Comparison of ENCODE assay signal across 9 cellular contexts in the genomic region with DNA sequence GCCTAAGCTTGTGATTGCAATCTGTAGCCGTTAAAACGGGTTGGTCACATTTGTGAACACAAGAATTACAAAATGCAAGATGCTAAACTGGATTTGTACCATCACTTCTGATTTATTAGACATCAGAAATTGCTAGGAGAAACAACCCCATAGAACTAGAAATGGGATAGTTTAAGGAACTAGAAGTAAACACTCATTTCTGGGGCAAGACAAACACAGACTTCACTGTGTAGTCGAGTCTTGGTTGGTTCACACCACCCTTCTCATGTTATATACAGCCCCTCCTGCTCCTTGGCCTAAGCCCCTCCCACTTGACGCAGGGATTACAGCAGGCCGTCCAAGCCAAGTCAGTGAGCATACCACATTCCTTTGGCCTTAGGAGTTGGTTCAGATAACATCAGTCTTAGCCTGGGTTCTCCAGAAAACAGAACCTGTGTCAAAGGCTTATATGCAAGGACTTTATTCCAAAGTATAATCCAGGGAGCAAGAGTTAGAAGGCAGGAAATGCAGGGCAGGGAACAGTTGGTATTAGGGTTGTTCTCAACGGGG. TPM values are rescaled to one million over a fixed set of nuclear protein-coding genes. Genes with fewer than 3 reads are reported as not detected.
DNase-seq lines count a peak whose midpoint lies in the region; ATAC-seq and TF ChIP-seq lines count a peak whose summit lies in the region.
"Had no signal": no experiment of that assay in that cellular context is flagged by ENCODE, and none has a peak within 500 bp of the region (broad histone marks: within the 10 kb centered on the region; RNA-seq: fewer than 3 reads in every experiment).

No MANE protein-coding gene starts in this region.

- peak; percentile 33 for DNase-seq in HS-27A (ENCODE audit: low read depth)
- peak; percentile 20 for DNase-seq in WTC11 (ENCODE audit: low spot score)
- peak; percentile 74 to 89 for DNase-seq in foreskin keratinocyte
- peak; percentile 8 to 19 for DNase-seq in thyroid gland
- no peak for DNase-seq in effector CD4-positive, alpha-beta T cell
- DNase-seq: effector memory CD8-positive, alpha-beta T cell had no signal

- POLR2A ChIA-PET in WTC11 (lab: Charles Lee): no interaction called here

- no peak overlapping the region for H3K4me3 Mint-ChIP-seq in WTC11
- H3K4me3 Mint-ChIP-seq: effector memory CD8-positive, alpha-beta T cell had no signal

- H3K4me1 ChIP-seq in foreskin keratinocyte: peaks cover 14% of the 10 kb centered on the region
- H3K4me1 ChIP-seq in thyroid gland: no peaks in the 10 kb centered on the region
- H3K4me1 ChIP-seq: right atrium auricular region had no signal

- H3K27ac Mint-ChIP-seq in WTC11: no peak overlapping the region
- H3K27ac Mint-ChIP-seq: effector memory CD8-positive, alpha-beta T cell had no signal

- no peak overlapping the region for H3K4me3 ChIP-seq in thyroid gland (replicated peaks in 1 of 3)
- H3K4me3 ChIP-seq: right atrium auricular region had no signal

- peaks cover 10% of the 10 kb centered on the region for H3K9me3 Mint-ChIP-seq in WTC11
- H3K9me3 Mint-ChIP-seq: effector memory CD8-positive, alpha-beta T cell had no signal

- 0 out of 2 replicates have a peak, but pooled peaks cover 3% of the 10 kb centered on the region for H3K4me1 Mint-ChIP-seq in WTC11

- no peaks in the 10 kb centered on the region for H3K9me3 ChIP-seq in thyroid gland
- H3K9me3 ChIP-seq: right atrium auricular region had no signal

- H3K27ac ChIP-seq in foreskin keratinocyte (peak overlapping the region; percentile 36), thyroid gland (no peak overlapping the region)

- intact Hi-C loops in thyroid gland (cut with DNase I): no loop called here

- no peaks in the 10 kb centered on the region for H3K36me3 ChIP-seq in thyroid gland

- CTCF ChIA-PET in WTC11 (lab: Charles Lee): interaction anchor here (1.4 kb wide), 1 partner anchor 13 kb away, joined by 6 read pairs; a partner anchor contains a TSS

- H3K36me3 Mint-ChIP-seq in WTC11: no peaks in the 10 kb centered on the region

- no peak for TF ChIP-seq POLR2A in thyroid gland (IDR thresholded peaks at IDR 0.05)

- H3K27me3 ChIP-seq in foreskin keratinocyte (no peaks in the 10 kb centered on the region), thyroid gland (no peaks in the 10 kb centered on the region)
- H3K27me3 ChIP-seq: right atrium auricular region had no signal

- 44 to 46% methylated on average over 6 of the region's 6 CpGs for WGBS in thyroid gland, 2 donors

- TF ChIP-seq CTCF in WTC11 (IDR thresholded peaks at IDR 0.05) (no peak), foreskin keratinocyte (conservative IDR thresholded peaks at IDR 0.05) (no peak), thyroid gland (IDR thresholded peaks at IDR 0.05) (no peak)

- H3K27me3 Mint-ChIP-seq in WTC11 (ENCODE audit: low read depth): peaks cover 4% of the 10 kb centered on the region; the same call in 1 of the 2 replicates

- ATAC-seq in WTC11 (peak; percentile 93), foreskin keratinocyte (peak; percentile 92), GM19397 (IDR thresholded peaks at IDR 0.05; ENCODE audit: unreplicated experiment) (no peak), HG03135 (IDR thresholded peaks at IDR 0.05; ENCODE audit: unreplicated experiment) (no peak)
- ATAC-seq: effector memory CD8-positive, alpha-beta T cell had no signal

TF ChIP-seq in WTC11, 78 proteins besides CTCF, POLR2A, EP300 and RAD21 (continues in another document):
- TF ChIP-seq, protein P1, sequence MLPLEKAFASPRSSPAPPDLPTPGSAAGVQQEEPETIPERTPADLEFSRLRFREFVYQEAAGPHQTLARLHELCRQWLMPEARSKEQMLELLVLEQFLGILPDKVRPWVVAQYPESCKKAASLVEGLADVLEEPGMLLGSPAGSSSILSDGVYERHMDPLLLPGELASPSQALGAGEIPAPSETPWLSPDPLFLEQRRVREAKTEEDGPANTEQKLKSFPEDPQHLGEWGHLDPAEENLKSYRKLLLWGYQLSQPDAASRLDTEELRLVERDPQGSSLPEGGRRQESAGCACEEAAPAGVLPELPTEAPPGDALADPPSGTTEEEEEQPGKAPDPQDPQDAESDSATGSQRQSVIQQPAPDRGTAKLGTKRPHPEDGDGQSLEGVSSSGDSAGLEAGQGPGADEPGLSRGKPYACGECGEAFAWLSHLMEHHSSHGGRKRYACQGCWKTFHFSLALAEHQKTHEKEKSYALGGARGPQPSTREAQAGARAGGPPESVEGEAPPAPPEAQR (CRISPR knock-in tag; IDR thresholded peaks at IDR 0.05): no peak
- TF ChIP-seq, protein P2, sequence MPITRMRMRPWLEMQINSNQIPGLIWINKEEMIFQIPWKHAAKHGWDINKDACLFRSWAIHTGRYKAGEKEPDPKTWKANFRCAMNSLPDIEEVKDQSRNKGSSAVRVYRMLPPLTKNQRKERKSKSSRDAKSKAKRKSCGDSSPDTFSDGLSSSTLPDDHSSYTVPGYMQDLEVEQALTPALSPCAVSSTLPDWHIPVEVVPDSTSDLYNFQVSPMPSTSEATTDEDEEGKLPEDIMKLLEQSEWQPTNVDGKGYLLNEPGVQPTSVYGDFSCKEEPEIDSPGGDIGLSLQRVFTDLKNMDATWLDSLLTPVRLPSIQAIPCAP (CRISPR knock-in tag; IDR thresholded peaks at IDR 0.05): no peak
- TF ChIP-seq, protein P3, sequence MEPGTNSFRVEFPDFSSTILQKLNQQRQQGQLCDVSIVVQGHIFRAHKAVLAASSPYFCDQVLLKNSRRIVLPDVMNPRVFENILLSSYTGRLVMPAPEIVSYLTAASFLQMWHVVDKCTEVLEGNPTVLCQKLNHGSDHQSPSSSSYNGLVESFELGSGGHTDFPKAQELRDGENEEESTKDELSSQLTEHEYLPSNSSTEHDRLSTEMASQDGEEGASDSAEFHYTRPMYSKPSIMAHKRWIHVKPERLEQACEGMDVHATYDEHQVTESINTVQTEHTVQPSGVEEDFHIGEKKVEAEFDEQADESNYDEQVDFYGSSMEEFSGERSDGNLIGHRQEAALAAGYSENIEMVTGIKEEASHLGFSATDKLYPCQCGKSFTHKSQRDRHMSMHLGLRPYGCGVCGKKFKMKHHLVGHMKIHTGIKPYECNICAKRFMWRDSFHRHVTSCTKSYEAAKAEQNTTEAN (CRISPR knock-in tag; IDR thresholded peaks at IDR 0.05): no peak
- TF ChIP-seq, protein P4, sequence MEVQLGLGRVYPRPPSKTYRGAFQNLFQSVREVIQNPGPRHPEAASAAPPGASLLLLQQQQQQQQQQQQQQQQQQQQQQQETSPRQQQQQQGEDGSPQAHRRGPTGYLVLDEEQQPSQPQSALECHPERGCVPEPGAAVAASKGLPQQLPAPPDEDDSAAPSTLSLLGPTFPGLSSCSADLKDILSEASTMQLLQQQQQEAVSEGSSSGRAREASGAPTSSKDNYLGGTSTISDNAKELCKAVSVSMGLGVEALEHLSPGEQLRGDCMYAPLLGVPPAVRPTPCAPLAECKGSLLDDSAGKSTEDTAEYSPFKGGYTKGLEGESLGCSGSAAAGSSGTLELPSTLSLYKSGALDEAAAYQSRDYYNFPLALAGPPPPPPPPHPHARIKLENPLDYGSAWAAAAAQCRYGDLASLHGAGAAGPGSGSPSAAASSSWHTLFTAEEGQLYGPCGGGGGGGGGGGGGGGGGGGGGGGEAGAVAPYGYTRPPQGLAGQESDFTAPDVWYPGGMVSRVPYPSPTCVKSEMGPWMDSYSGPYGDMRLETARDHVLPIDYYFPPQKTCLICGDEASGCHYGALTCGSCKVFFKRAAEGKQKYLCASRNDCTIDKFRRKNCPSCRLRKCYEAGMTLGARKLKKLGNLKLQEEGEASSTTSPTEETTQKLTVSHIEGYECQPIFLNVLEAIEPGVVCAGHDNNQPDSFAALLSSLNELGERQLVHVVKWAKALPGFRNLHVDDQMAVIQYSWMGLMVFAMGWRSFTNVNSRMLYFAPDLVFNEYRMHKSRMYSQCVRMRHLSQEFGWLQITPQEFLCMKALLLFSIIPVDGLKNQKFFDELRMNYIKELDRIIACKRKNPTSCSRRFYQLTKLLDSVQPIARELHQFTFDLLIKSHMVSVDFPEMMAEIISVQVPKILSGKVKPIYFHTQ (CRISPR knock-in tag; IDR thresholded peaks at IDR 0.05): no peak
- TF ChIP-seq, protein P5, sequence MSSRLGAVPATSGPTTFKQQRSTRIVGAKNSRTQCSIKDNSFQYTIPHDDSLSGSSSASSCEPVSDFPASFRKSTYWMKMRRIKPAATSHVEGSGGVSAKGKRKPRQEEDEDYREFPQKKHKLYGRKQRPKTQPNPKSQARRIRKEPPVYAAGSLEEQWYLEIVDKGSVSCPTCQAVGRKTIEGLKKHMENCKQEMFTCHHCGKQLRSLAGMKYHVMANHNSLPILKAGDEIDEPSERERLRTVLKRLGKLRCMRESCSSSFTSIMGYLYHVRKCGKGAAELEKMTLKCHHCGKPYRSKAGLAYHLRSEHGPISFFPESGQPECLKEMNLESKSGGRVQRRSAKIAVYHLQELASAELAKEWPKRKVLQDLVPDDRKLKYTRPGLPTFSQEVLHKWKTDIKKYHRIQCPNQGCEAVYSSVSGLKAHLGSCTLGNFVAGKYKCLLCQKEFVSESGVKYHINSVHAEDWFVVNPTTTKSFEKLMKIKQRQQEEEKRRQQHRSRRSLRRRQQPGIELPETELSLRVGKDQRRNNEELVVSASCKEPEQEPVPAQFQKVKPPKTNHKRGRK (CRISPR knock-in tag; IDR thresholded peaks at IDR 0.05; ENCODE audit: borderline replicate concordance): no peak
- TF ChIP-seq SMAD3 (CRISPR knock-in tag; IDR thresholded peaks at IDR 0.05; ENCODE audit: borderline replicate concordance) (no peak), ZNF671 (CRISPR knock-in tag; IDR thresholded peaks at IDR 0.05) (no peak), ZNF121 (CRISPR knock-in tag; IDR thresholded peaks at IDR 0.05) (no peak), ZNF416 (CRISPR knock-in tag; IDR thresholded peaks at IDR 0.05) (no peak), ELF4 (CRISPR knock-in tag; IDR thresholded peaks at IDR 0.05; ENCODE audit: low read depth) (no peak), CREM (CRISPR knock-in tag; IDR thresholded peaks at IDR 0.05) (no peak), ESRRA (CRISPR knock-in tag; IDR thresholded peaks at IDR 0.05; ENCODE audit: borderline replicate concordance) (no peak)
- TF ChIP-seq, protein P6, sequence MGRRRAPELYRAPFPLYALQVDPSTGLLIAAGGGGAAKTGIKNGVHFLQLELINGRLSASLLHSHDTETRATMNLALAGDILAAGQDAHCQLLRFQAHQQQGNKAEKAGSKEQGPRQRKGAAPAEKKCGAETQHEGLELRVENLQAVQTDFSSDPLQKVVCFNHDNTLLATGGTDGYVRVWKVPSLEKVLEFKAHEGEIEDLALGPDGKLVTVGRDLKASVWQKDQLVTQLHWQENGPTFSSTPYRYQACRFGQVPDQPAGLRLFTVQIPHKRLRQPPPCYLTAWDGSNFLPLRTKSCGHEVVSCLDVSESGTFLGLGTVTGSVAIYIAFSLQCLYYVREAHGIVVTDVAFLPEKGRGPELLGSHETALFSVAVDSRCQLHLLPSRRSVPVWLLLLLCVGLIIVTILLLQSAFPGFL (CRISPR knock-in tag; IDR thresholded peaks at IDR 0.05; ENCODE audit: borderline replicate concordance): no peak

RNA-seq across cellular contexts. Expression of a gene that starts 2.0 kb away (rescaled TPM):
- total RNA-seq in WTC11 (2021): not detected in 3 replicates
- not detected in 2 replicates for total RNA-seq in foreskin keratinocyte
- not detected in 2 replicates for polyA plus RNA-seq in foreskin keratinocyte
- not detected for total RNA-seq in thyroid gland

RNA-seq across cellular contexts. Expression of a gene that starts 13.8 kb away (rescaled TPM):
- total RNA-seq in WTC11 (2021) (4.7 to 6.0 TPM (median 4.7 TPM) in 3 replicates), foreskin keratinocyte (24.8 and 31.8 TPM in 2 replicates), thyroid gland (10 to 100 TPM; 11.6 to 17.2 (median 13.8) TPM)
- polyA plus RNA-seq in foreskin keratinocyte: 15.2 and 17.2 TPM in 2 replicates

Comparison
In these comparisons a context has a peak if more than half of its experiments do, and no peak if none do; other contexts are left out.
1. ATAC-seq: peak in WTC11 (single experiment) and foreskin keratinocyte (single experiment); none in GM19397 (single experiment) and HG03135 (single experiment).